Comparison of ENCODE assay signal across 2 cellular contexts in genomic region chr2:77001895-77002294, GRCh38.
A peak's percentile ranks its signal among the peaks of the same experiment; 100 is the strongest.
TF ChIP-seq lines count a peak whose summit lies in the region.

No MANE protein-coding gene starts in this region.

TF ChIP-seq in HepG2, 621 proteins besides CTCF, POLR2A, EP300 and RAD21 (continued from another document):
- TF ChIP-seq ZBTB43 (CRISPR knock-in tag; conservative IDR thresholded peaks at IDR 0.05) (no peak), BRCA1 (CRISPR knock-in tag; IDR thresholded peaks at IDR 0.05) (no peak), ZNF543 (CRISPR knock-in tag; IDR thresholded peaks at IDR 0.05) (no peak), MYPOP (CRISPR knock-in tag; IDR thresholded peaks at IDR 0.05) (no peak), MAFK (conservative IDR thresholded peaks at IDR 0.05 in 1 of 2, IDR thresholded peaks at IDR 0.05 in 1 of 2; ENCODE audit: low read length in 2 of 2) (0 out of 4 replicates have a peak, but pooled peaks of 1 of the 2 experiments have one; percentile 18), ZNF646 (CRISPR knock-in tag; IDR thresholded peaks at IDR 0.05) (no peak), HMG20B (CRISPR knock-in tag; conservative IDR thresholded peaks at IDR 0.05) (no peak), FOXA1 (IDR thresholded peaks at IDR 0.05) (no peak), FOXA1 (CRISPR knock-in tag; IDR thresholded peaks at IDR 0.05) (no peak), LBX2 (CRISPR knock-in tag; IDR thresholded peaks at IDR 0.05; ENCODE audit: borderline replicate concordance) (no peak), ZFP62 (CRISPR knock-in tag; IDR thresholded peaks at IDR 0.05) (no peak), NR0B2 (CRISPR knock-in tag; IDR thresholded peaks at IDR 0.05) (no peak), PRMT3 (CRISPR knock-in tag; IDR thresholded peaks at IDR 0.05; ENCODE audit: borderline replicate concordance, low read depth) (no peak)
TF ChIP-seq in HepG2: peak in this region for 2.

TF ChIP-seq in WTC11, 78 proteins besides CTCF, POLR2A, EP300 and RAD21 (continued from another document):
- no peak for TF ChIP-seq PRDM15 (CRISPR knock-in tag; IDR thresholded peaks at IDR 0.05)
- no peak for TF ChIP-seq MXD4 (CRISPR knock-in tag; IDR thresholded peaks at IDR 0.05; ENCODE audit: borderline replicate concordance)
- TF ChIP-seq ZNF396 (CRISPR knock-in tag; IDR thresholded peaks at IDR 0.05; ENCODE audit: borderline replicate concordance) = no peak
- TF ChIP-seq JUN (CRISPR knock-in tag; IDR thresholded peaks at IDR 0.05) = no peak
- no peak for TF ChIP-seq ATF3 (CRISPR knock-in tag; conservative IDR thresholded peaks at IDR 0.05)
- no peak for TF ChIP-seq USF2 (CRISPR knock-in tag; IDR thresholded peaks at IDR 0.05)
- no peak for TF ChIP-seq ARID4B (CRISPR knock-in tag; IDR thresholded peaks at IDR 0.05; ENCODE audit: borderline replicate concordance)
- no peak for TF ChIP-seq CDX4 (CRISPR knock-in tag; IDR thresholded peaks at IDR 0.05; ENCODE audit: borderline replicate concordance)
- no peak for TF ChIP-seq E2F1 (CRISPR knock-in tag; IDR thresholded peaks at IDR 0.05)
- no peak for TF ChIP-seq MLX (CRISPR knock-in tag; IDR thresholded peaks at IDR 0.05)
- no peak for TF ChIP-seq ZNF671 (CRISPR knock-in tag; IDR thresholded peaks at IDR 0.05)
- TF ChIP-seq MAX (CRISPR knock-in tag; IDR thresholded peaks at IDR 0.05) = no peak
TF ChIP-seq in WTC11: peak in this region for 0.
